Comparison of ENCODE assay signal across 1 cellular context in genomic region chr4:121358473-121358872, GRCh38.
TF ChIP-seq lines count a peak whose summit lies in the region.

No MANE protein-coding gene starts in this region.

TF ChIP-seq in GM23338, 12 proteins besides CTCF, POLR2A, EP300 and RAD21 (continued from another document):
- TF ChIP-seq ZNF462 (CRISPR knock-in tag; IDR thresholded peaks at IDR 0.05) (no peak), NANOG (IDR thresholded peaks at IDR 0.05; ENCODE audit: borderline replicate concordance) (no peak)
